1 cellular context compared by ENCODE assay signal in genomic region chr2:170485254-170485653, GRCh38.
TF ChIP-seq lines count a peak whose summit lies in the region.

No MANE protein-coding gene starts in this region.

TF ChIP-seq in HepG2, 621 proteins besides CTCF, POLR2A, EP300 and RAD21 (continues in another document):
- TF ChIP-seq ZNF331 (CRISPR knock-in tag; IDR thresholded peaks at IDR 0.05), result peak; percentile 96
- no peak for TF ChIP-seq CREB1 (IDR thresholded peaks at IDR 0.05)
- 0 out of 2 replicates have a peak, but pooled peaks have one; percentile 44 for TF ChIP-seq CREB1 (CRISPR knock-in tag; IDR thresholded peaks at IDR 0.05)
- TF ChIP-seq BHLHE40 (IDR thresholded peaks at IDR 0.05; ENCODE audit: low read length), result peak; percentile 24; the same call in 1 of the 2 replicates
- peak; percentile 74; the same call in 1 of the 2 replicates for TF ChIP-seq TARDBP (CRISPR knock-in tag; IDR thresholded peaks at IDR 0.05)
- peak; percentile 57; the same call in 1 of the 2 replicates for TF ChIP-seq FOXP1 (IDR thresholded peaks at IDR 0.05)
- TF ChIP-seq FOXP1 (CRISPR knock-in tag; IDR thresholded peaks at IDR 0.05), result peak; percentile 62; the same call in 1 of the 2 replicates
- TF ChIP-seq KDM3A (CRISPR knock-in tag; IDR thresholded peaks at IDR 0.05; ENCODE audit: low read depth), result 0 out of 2 replicates have a peak, but pooled peaks have one; percentile 24
- peak in 1 of 2 experiments; percentile 24; a peak in 1 of 4 replicates for TF ChIP-seq ATF4 (CRISPR knock-in tag; IDR thresholded peaks at IDR 0.05)
- TF ChIP-seq ELF4 (CRISPR knock-in tag; IDR thresholded peaks at IDR 0.05; ENCODE audit: borderline replicate concordance), result 0 out of 2 replicates have a peak, but pooled peaks have one; percentile 30
- TF ChIP-seq ZNF30 (CRISPR knock-in tag; IDR thresholded peaks at IDR 0.05), result no peak
- no peak for TF ChIP-seq ZNF136 (CRISPR knock-in tag; IDR thresholded peaks at IDR 0.05; ENCODE audit: low read depth)
- peak; percentile 14; the same call in 1 of the 2 replicates for TF ChIP-seq SMC3 (IDR thresholded peaks at IDR 0.05; ENCODE audit: low read length)
- TF ChIP-seq RXRA (CRISPR knock-in tag; IDR thresholded peaks at IDR 0.05), result no peak
- TF ChIP-seq PHF21A (CRISPR knock-in tag; IDR thresholded peaks at IDR 0.05), result peak; percentile 52; the same call in 1 of the 2 replicates
- peak; percentile 81 for TF ChIP-seq ARID5B (CRISPR knock-in tag; IDR thresholded peaks at IDR 0.05)
- TF ChIP-seq ZMYM4 (CRISPR knock-in tag; IDR thresholded peaks at IDR 0.05), result peak; percentile 71; the same call in 1 of the 2 replicates
- TF ChIP-seq SALL1 (CRISPR knock-in tag; IDR thresholded peaks at IDR 0.05), result peak; percentile 50; the same call in 1 of the 2 replicates
- TF ChIP-seq FOXK1 (CRISPR knock-in tag; IDR thresholded peaks at IDR 0.05; ENCODE audit: borderline replicate concordance, low read depth), result 0 out of 2 replicates have a peak, but pooled peaks have one; percentile 18
- peak; percentile 95 for TF ChIP-seq ZNF646 (CRISPR knock-in tag; IDR thresholded peaks at IDR 0.05)
- peak; percentile 37; the same call in 1 of the 2 replicates for TF ChIP-seq ZNF556 (CRISPR knock-in tag; IDR thresholded peaks at IDR 0.05; ENCODE audit: borderline replicate concordance)
- peak; percentile 90 for TF ChIP-seq AHDC1 (CRISPR knock-in tag; IDR thresholded peaks at IDR 0.05; ENCODE audit: borderline replicate concordance)
- TF ChIP-seq TEAD3 (CRISPR knock-in tag; optimal IDR thresholded peaks at IDR 0.05; ENCODE audit: borderline replicate concordance), result peak; percentile 89
- no peak for TF ChIP-seq ZNF598 (CRISPR knock-in tag; IDR thresholded peaks at IDR 0.05; ENCODE audit: borderline replicate concordance)
- TF ChIP-seq IKZF5 (CRISPR knock-in tag; IDR thresholded peaks at IDR 0.05), result no peak
- TF ChIP-seq ZGPAT (CRISPR knock-in tag; IDR thresholded peaks at IDR 0.05), result peak; percentile 45; the same call in 1 of the 2 replicates
